Comparison of ENCODE assay signal across 1 cellular context in the genomic region with DNA sequence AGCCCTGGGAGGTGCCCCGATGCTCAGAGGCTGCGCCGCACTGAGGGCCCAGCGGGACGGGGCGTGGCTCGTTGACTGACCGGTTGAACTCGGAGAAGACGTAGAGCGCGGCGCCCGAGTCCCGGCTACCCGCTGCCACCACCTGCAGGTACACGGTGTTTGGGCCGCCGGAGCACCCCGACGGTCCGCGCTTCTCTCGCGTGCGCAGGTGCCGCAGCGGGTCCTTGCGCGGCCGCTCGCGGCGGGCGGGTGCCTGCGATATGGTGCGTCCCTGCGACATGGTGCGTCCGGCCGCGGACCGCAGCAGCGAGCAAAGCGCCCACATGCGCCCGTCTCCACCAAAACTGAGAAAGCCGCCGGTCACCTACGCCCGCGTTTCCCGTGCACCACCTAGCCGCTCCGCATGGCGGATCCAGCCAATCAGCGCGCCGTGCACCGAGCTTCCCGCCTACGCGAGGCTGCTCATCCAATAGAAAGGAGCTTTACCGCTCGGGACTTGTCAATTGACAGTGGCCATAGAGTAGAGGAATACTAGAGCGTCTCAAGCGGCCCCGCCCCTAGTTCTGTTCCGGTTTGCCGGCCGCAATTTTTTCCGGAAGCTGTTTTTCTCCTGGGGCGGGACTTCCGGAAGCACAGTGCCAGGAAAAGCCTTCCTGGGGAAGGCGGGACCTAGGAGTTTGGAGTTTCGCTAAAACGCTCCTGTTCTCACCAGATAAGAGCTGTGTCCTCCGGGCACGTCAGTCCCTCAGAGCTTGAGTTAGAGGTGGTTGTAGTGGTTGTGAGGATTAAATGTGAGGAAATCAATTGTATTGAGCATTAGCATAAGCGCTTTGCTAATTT.
TF ChIP-seq lines count a peak whose summit lies in the region.

A gene with protein sequence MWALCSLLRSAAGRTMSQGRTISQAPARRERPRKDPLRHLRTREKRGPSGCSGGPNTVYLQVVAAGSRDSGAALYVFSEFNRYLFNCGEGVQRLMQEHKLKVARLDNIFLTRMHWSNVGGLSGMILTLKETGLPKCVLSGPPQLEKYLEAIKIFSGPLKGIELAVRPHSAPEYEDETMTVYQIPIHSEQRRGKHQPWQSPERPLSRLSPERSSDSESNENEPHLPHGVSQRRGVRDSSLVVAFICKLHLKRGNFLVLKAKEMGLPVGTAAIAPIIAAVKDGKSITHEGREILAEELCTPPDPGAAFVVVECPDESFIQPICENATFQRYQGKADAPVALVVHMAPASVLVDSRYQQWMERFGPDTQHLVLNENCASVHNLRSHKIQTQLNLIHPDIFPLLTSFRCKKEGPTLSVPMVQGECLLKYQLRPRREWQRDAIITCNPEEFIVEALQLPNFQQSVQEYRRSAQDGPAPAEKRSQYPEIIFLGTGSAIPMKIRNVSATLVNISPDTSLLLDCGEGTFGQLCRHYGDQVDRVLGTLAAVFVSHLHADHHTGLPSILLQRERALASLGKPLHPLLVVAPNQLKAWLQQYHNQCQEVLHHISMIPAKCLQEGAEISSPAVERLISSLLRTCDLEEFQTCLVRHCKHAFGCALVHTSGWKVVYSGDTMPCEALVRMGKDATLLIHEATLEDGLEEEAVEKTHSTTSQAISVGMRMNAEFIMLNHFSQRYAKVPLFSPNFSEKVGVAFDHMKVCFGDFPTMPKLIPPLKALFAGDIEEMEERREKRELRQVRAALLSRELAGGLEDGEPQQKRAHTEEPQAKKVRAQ (minus strand): TSS at position 405 of the 840 bp plus-strand sequence. CDS start 80 bp downstream, at position 325.

TF ChIP-seq in HepG2, 621 proteins besides CTCF, POLR2A, EP300 and RAD21 (continued from another document and continues in another):
- TF ChIP-seq BORCS8-MEF2B (CRISPR knock-in tag; IDR thresholded peaks at IDR 0.05) (no peak), NCOR1 (IDR thresholded peaks at IDR 0.05; ENCODE audit: borderline replicate concordance, low read length) (no peak), ZNF501 (CRISPR knock-in tag; IDR thresholded peaks at IDR 0.05) (peak; percentile 84), SRY (CRISPR knock-in tag; IDR thresholded peaks at IDR 0.05) (no peak), SPEN (CRISPR knock-in tag; IDR thresholded peaks at IDR 0.05; ENCODE audit: low read depth) (peak; percentile 51), ZNF331 (CRISPR knock-in tag; IDR thresholded peaks at IDR 0.05) (no peak), HNRNPK (IDR thresholded peaks at IDR 0.05; ENCODE audit: low read depth, low read length, poor library complexity, severe bottlenecking) (no peak), NBN (conservative IDR thresholded peaks at IDR 0.05) (no peak), NONO (IDR thresholded peaks at IDR 0.05) (no peak), NONO (CRISPR knock-in tag; conservative IDR thresholded peaks at IDR 0.05) (0 out of 2 replicates have a peak, but pooled peaks have one; percentile 31), ZBTB38 (CRISPR knock-in tag; IDR thresholded peaks at IDR 0.05) (peak; percentile 54; the same call in 1 of the 2 replicates), FOSL2 (CRISPR knock-in tag; IDR thresholded peaks at IDR 0.05) (no peak), HDAC6 (IDR thresholded peaks at IDR 0.05; ENCODE audit: low read depth, low read length) (no peak), TAF1 (CRISPR knock-in tag; IDR thresholded peaks at IDR 0.05) (peak; percentile 89), ZNF768 (CRISPR knock-in tag; IDR thresholded peaks at IDR 0.05) (peak; percentile 29; the same call in 1 of the 2 replicates), ZNF652 (CRISPR knock-in tag; IDR thresholded peaks at IDR 0.05; ENCODE audit: borderline replicate concordance, low read depth) (no peak; the same call in 1 of the 2 replicates), GTF2F1 (IDR thresholded peaks at IDR 0.05; ENCODE audit: low read length) (no peak), ISX (CRISPR knock-in tag; conservative IDR thresholded peaks at IDR 0.05) (no peak), ZNF557 (CRISPR knock-in tag; IDR thresholded peaks at IDR 0.05) (no peak)
- TF ChIP-seq, protein P1, sequence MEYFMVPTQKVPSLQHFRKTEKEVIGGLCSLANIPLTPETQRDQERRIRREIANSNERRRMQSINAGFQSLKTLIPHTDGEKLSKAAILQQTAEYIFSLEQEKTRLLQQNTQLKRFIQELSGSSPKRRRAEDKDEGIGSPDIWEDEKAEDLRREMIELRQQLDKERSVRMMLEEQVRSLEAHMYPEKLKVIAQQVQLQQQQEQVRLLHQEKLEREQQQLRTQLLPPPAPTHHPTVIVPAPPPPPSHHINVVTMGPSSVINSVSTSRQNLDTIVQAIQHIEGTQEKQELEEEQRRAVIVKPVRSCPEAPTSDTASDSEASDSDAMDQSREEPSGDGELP (IDR thresholded peaks at IDR 0.05; ENCODE audit: borderline replicate concordance, low read depth): no peak
- TF ChIP-seq, protein P2, sequence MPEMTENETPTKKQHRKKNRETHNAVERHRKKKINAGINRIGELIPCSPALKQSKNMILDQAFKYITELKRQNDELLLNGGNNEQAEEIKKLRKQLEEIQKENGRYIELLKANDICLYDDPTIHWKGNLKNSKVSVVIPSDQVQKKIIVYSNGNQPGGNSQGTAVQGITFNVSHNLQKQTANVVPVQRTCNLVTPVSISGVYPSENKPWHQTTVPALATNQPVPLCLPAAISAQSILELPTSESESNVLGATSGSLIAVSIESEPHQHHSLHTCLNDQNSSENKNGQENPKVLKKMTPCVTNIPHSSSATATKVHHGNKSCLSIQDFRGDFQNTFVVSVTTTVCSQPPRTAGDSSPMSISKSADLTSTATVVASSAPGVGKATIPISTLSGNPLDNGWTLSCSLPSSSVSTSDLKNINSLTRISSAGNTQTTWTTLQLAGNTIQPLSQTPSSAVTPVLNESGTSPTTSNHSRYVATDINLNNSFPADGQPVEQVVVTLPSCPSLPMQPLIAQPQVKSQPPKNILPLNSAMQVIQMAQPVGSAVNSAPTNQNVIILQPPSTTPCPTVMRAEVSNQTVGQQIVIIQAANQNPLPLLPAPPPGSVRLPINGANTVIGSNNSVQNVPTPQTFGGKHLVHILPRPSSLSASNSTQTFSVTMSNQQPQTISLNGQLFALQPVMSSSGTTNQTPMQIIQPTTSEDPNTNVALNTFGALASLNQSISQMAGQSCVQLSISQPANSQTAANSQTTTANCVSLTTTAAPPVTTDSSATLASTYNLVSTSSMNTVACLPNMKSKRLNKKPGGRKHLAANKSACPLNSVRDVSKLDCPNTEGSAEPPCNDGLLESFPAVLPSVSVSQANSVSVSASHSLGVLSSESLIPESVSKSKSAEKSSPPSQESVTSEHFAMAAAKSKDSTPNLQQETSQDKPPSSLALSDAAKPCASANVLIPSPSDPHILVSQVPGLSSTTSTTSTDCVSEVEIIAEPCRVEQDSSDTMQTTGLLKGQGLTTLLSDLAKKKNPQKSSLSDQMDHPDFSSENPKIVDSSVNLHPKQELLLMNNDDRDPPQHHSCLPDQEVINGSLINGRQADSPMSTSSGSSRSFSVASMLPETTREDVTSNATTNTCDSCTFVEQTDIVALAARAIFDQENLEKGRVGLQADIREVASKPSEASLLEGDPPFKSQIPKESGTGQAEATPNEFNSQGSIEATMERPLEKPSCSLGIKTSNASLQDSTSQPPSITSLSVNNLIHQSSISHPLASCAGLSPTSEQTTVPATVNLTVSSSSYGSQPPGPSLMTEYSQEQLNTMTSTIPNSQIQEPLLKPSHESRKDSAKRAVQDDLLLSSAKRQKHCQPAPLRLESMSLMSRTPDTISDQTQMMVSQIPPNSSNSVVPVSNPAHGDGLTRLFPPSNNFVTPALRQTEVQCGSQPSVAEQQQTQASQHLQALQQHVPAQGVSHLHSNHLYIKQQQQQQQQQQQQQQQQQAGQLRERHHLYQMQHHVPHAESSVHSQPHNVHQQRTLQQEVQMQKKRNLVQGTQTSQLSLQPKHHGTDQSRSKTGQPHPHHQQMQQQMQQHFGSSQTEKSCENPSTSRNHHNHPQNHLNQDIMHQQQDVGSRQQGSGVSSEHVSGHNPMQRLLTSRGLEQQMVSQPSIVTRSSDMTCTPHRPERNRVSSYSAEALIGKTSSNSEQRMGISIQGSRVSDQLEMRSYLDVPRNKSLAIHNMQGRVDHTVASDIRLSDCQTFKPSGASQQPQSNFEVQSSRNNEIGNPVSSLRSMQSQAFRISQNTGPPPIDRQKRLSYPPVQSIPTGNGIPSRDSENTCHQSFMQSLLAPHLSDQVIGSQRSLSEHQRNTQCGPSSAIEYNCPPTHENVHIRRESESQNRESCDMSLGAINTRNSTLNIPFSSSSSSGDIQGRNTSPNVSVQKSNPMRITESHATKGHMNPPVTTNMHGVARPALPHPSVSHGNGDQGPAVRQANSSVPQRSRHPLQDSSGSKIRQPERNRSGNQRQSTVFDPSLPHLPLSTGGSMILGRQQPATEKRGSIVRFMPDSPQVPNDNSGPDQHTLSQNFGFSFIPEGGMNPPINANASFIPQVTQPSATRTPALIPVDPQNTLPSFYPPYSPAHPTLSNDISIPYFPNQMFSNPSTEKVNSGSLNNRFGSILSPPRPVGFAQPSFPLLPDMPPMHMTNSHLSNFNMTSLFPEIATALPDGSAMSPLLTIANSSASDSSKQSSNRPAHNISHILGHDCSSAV (CRISPR knock-in tag; IDR thresholded peaks at IDR 0.05; ENCODE audit: borderline replicate concordance): no peak
- TF ChIP-seq, protein P3, sequence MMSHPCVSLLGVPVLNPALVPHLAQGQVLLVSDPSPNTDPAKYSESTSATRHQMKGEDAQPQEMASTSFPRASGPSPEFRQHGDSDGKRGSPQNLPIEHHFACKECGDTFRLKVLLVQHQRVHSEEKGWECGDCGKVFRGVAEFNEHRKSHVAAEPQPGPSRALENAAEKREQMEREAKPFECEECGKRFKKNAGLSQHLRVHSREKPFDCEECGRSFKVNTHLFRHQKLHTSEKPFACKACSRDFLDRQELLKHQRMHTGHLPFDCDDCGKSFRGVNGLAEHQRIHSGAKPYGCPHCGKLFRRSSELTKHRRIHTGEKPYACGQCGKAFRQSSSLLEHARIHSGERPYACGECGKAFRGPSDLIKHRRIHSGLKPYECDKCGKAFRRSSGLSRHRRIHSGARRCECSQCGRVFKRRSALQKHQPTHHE (CRISPR knock-in tag; IDR thresholded peaks at IDR 0.05; ENCODE audit: borderline replicate concordance): peak; percentile 45; the same call in 1 of the 2 replicates
- TF ChIP-seq, protein P4, sequence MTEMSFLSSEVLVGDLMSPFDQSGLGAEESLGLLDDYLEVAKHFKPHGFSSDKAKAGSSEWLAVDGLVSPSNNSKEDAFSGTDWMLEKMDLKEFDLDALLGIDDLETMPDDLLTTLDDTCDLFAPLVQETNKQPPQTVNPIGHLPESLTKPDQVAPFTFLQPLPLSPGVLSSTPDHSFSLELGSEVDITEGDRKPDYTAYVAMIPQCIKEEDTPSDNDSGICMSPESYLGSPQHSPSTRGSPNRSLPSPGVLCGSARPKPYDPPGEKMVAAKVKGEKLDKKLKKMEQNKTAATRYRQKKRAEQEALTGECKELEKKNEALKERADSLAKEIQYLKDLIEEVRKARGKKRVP (CRISPR knock-in tag; IDR thresholded peaks at IDR 0.05): peak in 1 of 2 experiments; percentile 56; a peak in 2 of 4 replicates
- TF ChIP-seq, protein P5, sequence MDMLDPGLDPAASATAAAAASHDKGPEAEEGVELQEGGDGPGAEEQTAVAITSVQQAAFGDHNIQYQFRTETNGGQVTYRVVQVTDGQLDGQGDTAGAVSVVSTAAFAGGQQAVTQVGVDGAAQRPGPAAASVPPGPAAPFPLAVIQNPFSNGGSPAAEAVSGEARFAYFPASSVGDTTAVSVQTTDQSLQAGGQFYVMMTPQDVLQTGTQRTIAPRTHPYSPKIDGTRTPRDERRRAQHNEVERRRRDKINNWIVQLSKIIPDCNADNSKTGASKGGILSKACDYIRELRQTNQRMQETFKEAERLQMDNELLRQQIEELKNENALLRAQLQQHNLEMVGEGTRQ (IDR thresholded peaks at IDR 0.05; ENCODE audit: low read depth, low read length): 0 out of 2 replicates have a peak, but pooled peaks have one; percentile 31
- TF ChIP-seq, protein P5 (CRISPR knock-in tag; IDR thresholded peaks at IDR 0.05; ENCODE audit: borderline replicate concordance): 0 out of 2 replicates have a peak, but pooled peaks have one; percentile 44
- TF ChIP-seq, protein P6, sequence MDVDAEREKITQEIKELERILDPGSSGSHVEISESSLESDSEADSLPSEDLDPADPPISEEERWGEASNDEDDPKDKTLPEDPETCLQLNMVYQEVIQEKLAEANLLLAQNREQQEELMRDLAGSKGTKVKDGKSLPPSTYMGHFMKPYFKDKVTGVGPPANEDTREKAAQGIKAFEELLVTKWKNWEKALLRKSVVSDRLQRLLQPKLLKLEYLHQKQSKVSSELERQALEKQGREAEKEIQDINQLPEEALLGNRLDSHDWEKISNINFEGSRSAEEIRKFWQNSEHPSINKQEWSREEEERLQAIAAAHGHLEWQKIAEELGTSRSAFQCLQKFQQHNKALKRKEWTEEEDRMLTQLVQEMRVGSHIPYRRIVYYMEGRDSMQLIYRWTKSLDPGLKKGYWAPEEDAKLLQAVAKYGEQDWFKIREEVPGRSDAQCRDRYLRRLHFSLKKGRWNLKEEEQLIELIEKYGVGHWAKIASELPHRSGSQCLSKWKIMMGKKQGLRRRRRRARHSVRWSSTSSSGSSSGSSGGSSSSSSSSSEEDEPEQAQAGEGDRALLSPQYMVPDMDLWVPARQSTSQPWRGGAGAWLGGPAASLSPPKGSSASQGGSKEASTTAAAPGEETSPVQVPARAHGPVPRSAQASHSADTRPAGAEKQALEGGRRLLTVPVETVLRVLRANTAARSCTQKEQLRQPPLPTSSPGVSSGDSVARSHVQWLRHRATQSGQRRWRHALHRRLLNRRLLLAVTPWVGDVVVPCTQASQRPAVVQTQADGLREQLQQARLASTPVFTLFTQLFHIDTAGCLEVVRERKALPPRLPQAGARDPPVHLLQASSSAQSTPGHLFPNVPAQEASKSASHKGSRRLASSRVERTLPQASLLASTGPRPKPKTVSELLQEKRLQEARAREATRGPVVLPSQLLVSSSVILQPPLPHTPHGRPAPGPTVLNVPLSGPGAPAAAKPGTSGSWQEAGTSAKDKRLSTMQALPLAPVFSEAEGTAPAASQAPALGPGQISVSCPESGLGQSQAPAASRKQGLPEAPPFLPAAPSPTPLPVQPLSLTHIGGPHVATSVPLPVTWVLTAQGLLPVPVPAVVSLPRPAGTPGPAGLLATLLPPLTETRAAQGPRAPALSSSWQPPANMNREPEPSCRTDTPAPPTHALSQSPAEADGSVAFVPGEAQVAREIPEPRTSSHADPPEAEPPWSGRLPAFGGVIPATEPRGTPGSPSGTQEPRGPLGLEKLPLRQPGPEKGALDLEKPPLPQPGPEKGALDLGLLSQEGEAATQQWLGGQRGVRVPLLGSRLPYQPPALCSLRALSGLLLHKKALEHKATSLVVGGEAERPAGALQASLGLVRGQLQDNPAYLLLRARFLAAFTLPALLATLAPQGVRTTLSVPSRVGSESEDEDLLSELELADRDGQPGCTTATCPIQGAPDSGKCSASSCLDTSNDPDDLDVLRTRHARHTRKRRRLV (CRISPR knock-in tag; IDR thresholded peaks at IDR 0.05): no peak
- TF ChIP-seq, protein P7, sequence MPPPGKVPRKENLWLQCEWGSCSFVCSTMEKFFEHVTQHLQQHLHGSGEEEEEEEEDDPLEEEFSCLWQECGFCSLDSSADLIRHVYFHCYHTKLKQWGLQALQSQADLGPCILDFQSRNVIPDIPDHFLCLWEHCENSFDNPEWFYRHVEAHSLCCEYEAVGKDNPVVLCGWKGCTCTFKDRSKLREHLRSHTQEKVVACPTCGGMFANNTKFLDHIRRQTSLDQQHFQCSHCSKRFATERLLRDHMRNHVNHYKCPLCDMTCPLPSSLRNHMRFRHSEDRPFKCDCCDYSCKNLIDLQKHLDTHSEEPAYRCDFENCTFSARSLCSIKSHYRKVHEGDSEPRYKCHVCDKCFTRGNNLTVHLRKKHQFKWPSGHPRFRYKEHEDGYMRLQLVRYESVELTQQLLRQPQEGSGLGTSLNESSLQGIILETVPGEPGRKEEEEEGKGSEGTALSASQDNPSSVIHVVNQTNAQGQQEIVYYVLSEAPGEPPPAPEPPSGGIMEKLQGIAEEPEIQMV (CRISPR knock-in tag; IDR thresholded peaks at IDR 0.05; ENCODE audit: low read depth): peak; percentile 70
